ENCODE assay signal across 8 cellular contexts in the genomic region with DNA sequence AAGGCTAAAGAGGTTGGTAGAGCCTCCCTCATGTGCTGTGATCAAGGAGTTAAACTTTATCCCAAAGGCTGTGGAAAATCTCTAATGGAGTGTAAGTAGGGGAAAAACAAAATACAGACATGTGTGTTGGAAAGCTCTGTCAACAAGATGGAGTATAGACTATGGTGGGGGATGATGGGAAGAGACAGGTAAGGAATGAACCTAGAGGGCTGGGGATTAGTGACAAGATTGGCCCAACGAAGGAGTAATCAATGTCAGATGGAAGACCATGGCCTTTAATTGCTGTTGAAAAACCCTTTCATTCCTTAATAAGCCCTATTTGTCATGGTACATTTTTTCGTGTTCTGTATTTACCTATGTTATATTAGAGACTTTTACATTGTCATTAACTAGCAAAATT.
"Had no signal": no experiment of that assay in that cellular context is flagged by ENCODE, and none has a peak within 500 bp of the region (broad histone marks: within the 10 kb centered on the region; RNA-seq: fewer than 3 reads in every experiment).

No MANE protein-coding gene starts in this region.

- DNase-seq: GDM1, GF-D8 had no signal

- ATAC-seq: GM12878 had no signal

- FAIRE-seq: G401.6, GM12878, GM12891, GM12892, GM18507, GM19239 had no signal

- H3K4me3 ChIP-seq: GM12878 had no signal
